In genomic region chr16:3654249-3654991, GRCh38 we compare ENCODE assay signal across 8 cellular contexts. TPM values are rescaled to one million over a fixed set of nuclear protein-coding genes. Genes with fewer than 3 reads are reported as not detected.
DNase-seq lines count a peak whose midpoint lies in the region; ATAC-seq, FAIRE-seq and TF ChIP-seq lines count a peak whose summit lies in the region.

Gene DNASE1, plus strand, starts transcription at chr16:3654691. Its CDS starts 683 bp downstream, at chr16:3655374.

- no peak for FAIRE-seq in pancreas (lab: Jason Lieb, UNC)

- no peak within 1 kb of the TSS for H2BK20ac ChIP-seq in H9 (ENCODE audit: low read depth, low read length, poor library complexity, severe bottlenecking)

- H3K4me1 ChIP-seq in H9 (ENCODE audit: insufficient read depth, low read length) (peaks cover 2% of the 10 kb centered on the region; the same call in 1 of the 2 replicates), pancreas (peaks cover 0 to 24% (median 16%) of the 10 kb centered on the region in 3 donors)

- WGBS in H9 (ENCODE audit: extremely low coverage, insufficient read length, low lambda C conversion rate), result no CpG with 5 or more reads among the region's 14 CpGs
- WGBS in pancreas, 2 donors, result 22 to 24% methylated on average over 14 of the region's 14 CpGs

- no peak within 1 kb of the TSS for H3K4me2 ChIP-seq in H9 (ENCODE audit: insufficient read depth, insufficient read length, low read length)

- no peak within 1 kb of the TSS for H3K56ac ChIP-seq in H9 (ENCODE audit: insufficient read length, low read depth, low read length)

- no peaks in the 10 kb centered on the region for H3K79me1 ChIP-seq in H9 (ENCODE audit: insufficient read depth, low read depth, low read length, poor library complexity, severe bottlenecking)

- H3K9me3 Mint-ChIP-seq in H9, result no peaks in the 10 kb centered on the region

- no peaks in the 10 kb centered on the region for H3K27me3 Mint-ChIP-seq in H9 (ENCODE audit: low read depth)

- H3K14ac ChIP-seq in H9 (ENCODE audit: insufficient read depth, low read length), result no peak within 1 kb of the TSS; the same call in 1 of the 2 replicates

- H4K91ac ChIP-seq in H9 (ENCODE audit: insufficient read length, low read depth, low read length), result no peak within 1 kb of the TSS

- H2AK5ac ChIP-seq in H9 (ENCODE audit: insufficient read length, low read length), result no peak within 1 kb of the TSS

- H3K36me3 Mint-ChIP-seq in H9 (ENCODE audit: insufficient read depth in 1 of 3, low read depth in 3 of 3), result peaks cover 32 to 67% (median 52%) of the 10 kb centered on the region in 3 experiments

- H2BK120ac ChIP-seq in H9 (ENCODE audit: low read depth, low read length, poor library complexity, severe bottlenecking), result no peak within 1 kb of the TSS

- H3K9ac ChIP-seq in H9 (ENCODE audit: extremely low read depth, insufficient read length, low read length), result no peak within 1 kb of the TSS

- H3K23me2 ChIP-seq in H9 (ENCODE audit: insufficient read length, low read depth, low read length, poor library complexity, severe bottlenecking), result no peaks in the 10 kb centered on the region

- H3T11ph ChIP-seq in H9 (ENCODE audit: low read length), result no peak within 1 kb of the TSS

- no peak within 1 kb of the TSS for H2BK15ac ChIP-seq in H9 (ENCODE audit: low read depth, low read length)

- H3K9me3 ChIP-seq in H9 (ENCODE audit: control insufficient read depth, low read depth, low read length) (no peaks in the 10 kb centered on the region), pancreas (no peaks in the 10 kb centered on the region)

- H3K4ac ChIP-seq in H9 (ENCODE audit: low read depth, low read length), result no peak within 1 kb of the TSS

- H3K27ac Mint-ChIP-seq in H9, result peak within 1 kb of the TSS; percentile 59 to 84 (median 77); a peak in 6 of 7 replicates

- peaks cover 20 to 28% of the 10 kb centered on the region in 2 experiments for H3K4me1 Mint-ChIP-seq in H9

- intact Hi-C loops in pancreas (cut with DNase I), result no loop called here

- H3K27me3 ChIP-seq in H9 (ENCODE audit: insufficient read depth, low read length) (no peaks in the 10 kb centered on the region), pancreas (no peaks in the 10 kb centered on the region)

- H3K27ac ChIP-seq in C4-2B, result peak within 1 kb of the TSS; percentile 6; the same call in 1 of the 2 replicates
- H3K27ac ChIP-seq in H9 (ENCODE audit: insufficient read length, low read depth, low read length), result no peak within 1 kb of the TSS
- H3K27ac ChIP-seq in pancreas, result peak within 1 kb of the TSS; percentile 80 to 84 (median 83)

- H3K4me3 Mint-ChIP-seq in H9, result peak within 1 kb of the TSS in 1 of 2 experiments; percentile 21; a peak in 1 of 5 replicates

- no peak within 1 kb of the TSS for H2BK5ac ChIP-seq in H9 (ENCODE audit: insufficient read length, low read length)

- no peak within 1 kb of the TSS for H2AFZ ChIP-seq in H9 (ENCODE audit: low read length)

- H2BK12ac ChIP-seq in H9 (ENCODE audit: insufficient read length, low read depth, low read length), result no peak within 1 kb of the TSS

- no peak within 1 kb of the TSS for H4K8ac ChIP-seq in H9 (replicated peaks; ENCODE audit: insufficient read length, low read depth, low read length)

- H3K18ac ChIP-seq in H9 (ENCODE audit: insufficient read length, low read depth, low read length), result no peak within 1 kb of the TSS

- peak; percentile 72 to 81 (median 76) for ATAC-seq in pancreas
- no peak for ATAC-seq in HG02588 (IDR thresholded peaks at IDR 0.05; ENCODE audit: unreplicated experiment)
- ATAC-seq in GM21447 (IDR thresholded peaks at IDR 0.05; ENCODE audit: unreplicated experiment), result no peak

- no peaks in the 10 kb centered on the region for H3K79me2 ChIP-seq in H9 (ENCODE audit: insufficient read depth, low read length)

- H3K4me3 ChIP-seq in pancreas, result peak within 1 kb of the TSS in 3 of 4 donors; percentile 20 to 43 (median 31)

- H3K23ac ChIP-seq in H9 (ENCODE audit: insufficient read length, low read depth, low read length), result no peak within 1 kb of the TSS

- H3K36me3 ChIP-seq in pancreas, result peaks cover 0 to 28% (median 21%) of the 10 kb centered on the region in 3 donors

- TF ChIP-seq CTCF in C4-2B (conservative IDR thresholded peaks at IDR 0.05), result peak; percentile 88
- peak; percentile 92 for TF ChIP-seq CTCF in H9 (conservative IDR thresholded peaks at IDR 0.05)
- peak; percentile 55 to 76 (median 70) for TF ChIP-seq CTCF in pancreas (IDR thresholded peaks at IDR 0.05)

- DNase-seq in H9, result peak; percentile 86
- peak; percentile 55 for DNase-seq in RPMI7951 (ENCODE audit: low read depth)
- DNase-seq in activated T-helper 9 cell treated with anti-CD3 and anti-CD28 coated beads, Interleukin-2, amount 50 U/mL, for 16 hours (ENCODE audit: low read depth), result peak; percentile 17
- DNase-seq in germinal center (ENCODE audit: low spot score), result peak; percentile 70
- peak; percentile 79 to 89 (median 83) for DNase-seq in pancreas

- no peak within 1 kb of the TSS for H4K5ac ChIP-seq in H9 (ENCODE audit: insufficient read length, low read depth, low read length)

- H4K20me1 ChIP-seq in H9 (ENCODE audit: control insufficient read depth, insufficient read depth, insufficient read length), result peaks cover 2% of the 10 kb centered on the region

RNA-seq across cellular contexts. Expression of gene DNASE1, which starts in this region (rescaled TPM):
- total RNA-seq in H9 (2021) (10.1 and 10.6 TPM in 2 replicates), pancreas (10 to 100 TPM; 14.6 to 36.9 (median 20.6) TPM)
- total RNA-seq in RPMI7951 (2014; rRNA removed; shearing (Covaris generic)), result 5.1 and 7.4 TPM in 2 replicates
- 10 to 100 TPM; 16.0 to 28.1 TPM for polyA plus RNA-seq in pancreas

Comparison
In these comparisons a context has a peak if more than half of its experiments do, and no peak if none do; other contexts are left out.
1. DNase-seq: peak in every context shown above with its lines; median percentile 86 in H9; 83 in pancreas; 70 in germinal center; 55 in RPMI7951; 17 in activated T-helper 9 cell treated with anti-CD3 and anti-CD28 coated beads, Interleukin-2, amount 50 U/mL, for 16 hours.
2. ATAC-seq: peak in pancreas (4 of 4); none in HG02588 (single experiment) and GM21447 (single experiment).
3. Peak in every context shown above with its lines, with median percentiles within 50 percentile points of each other: CTCF ChIP-seq.